In genomic region chr3:194841515-194841841, GRCh38 we compare ENCODE assay signal across 26 cellular contexts.
"Had no signal": no experiment of that assay in that cellular context is flagged by ENCODE, and none has a peak within 500 bp of the region (broad histone marks: within the 10 kb centered on the region; RNA-seq: fewer than 3 reads in every experiment).

No MANE protein-coding gene starts in this region.

- H3K4me3 Mint-ChIP-seq: activated CD8-positive, alpha-beta T cell treated with anti-CD3 and anti-CD28 coated beads, Interleukin-2, amount 10 ng/mL, durations not matched to agents 7 days and 5 days; activated naive CD8-positive, alpha-beta T cell treated with anti-CD3 and anti-CD28 coated beads, Interleukin-2, amount 10 ng/mL, durations not matched to agents 7 days and 5 days; T-helper 17 cell; WTC11 had no signal

- H3K9me3 ChIP-seq: adrenal gland had no signal

- DNase-seq: activated CD4-positive, alpha-beta T cell treated with anti-CD3 and anti-CD28 coated beads for 48 hours; activated CD4-positive, alpha-beta T cell treated with anti-CD3 and anti-CD28 coated beads, Interleukin-2, amount 50 U/mL, for 4 hours; activated CD4-positive, CD25-positive, alpha-beta regulatory T cell treated with anti-CD3 and anti-CD28 coated beads, Interleukin-2, amount 50 U/mL, for 72 hours; activated CD8-positive, alpha-beta memory T cell treated with anti-CD3 and anti-CD28 coated beads, Interleukin-2, amount 50 U/mL, for 48 hours; activated CD8-positive, alpha-beta T cell treated with anti-CD3 and anti-CD28 coated beads, Interleukin-2, amount 10 ng/mL, durations not matched to agents 7 days and 5 days; activated naive CD4-positive, alpha-beta T cell treated with anti-CD3 and anti-CD28 coated beads, Interleukin-2, amount 50 U/mL, for 16 hours; activated naive CD8-positive, alpha-beta T cell treated with anti-CD3 and anti-CD28 coated beads, Interleukin-2, amount 10 ng/mL, durations not matched to agents 7 days and 5 days; activated T-cell treated with anti-CD3 and anti-CD28 coated beads, Interleukin-2, amount 50 U/mL, for 1 hour; anterior cingulate cortex; caudate nucleus; Kasumi-1; KBM-7; NCI-H1092; NCI-H1417; NCI-H1694; NCI-H2029; NCI-H2107; NCI-H2171 treated with DMSO at 0.1 percent for 48 hours; NCI-H226; NCI-H526; NCI-H774; SIG-M5; T-helper 17 cell; T-helper 9 cell had no signal

- H3K27ac Mint-ChIP-seq: activated CD8-positive, alpha-beta T cell treated with anti-CD3 and anti-CD28 coated beads, Interleukin-2, amount 10 ng/mL, durations not matched to agents 7 days and 5 days; activated naive CD8-positive, alpha-beta T cell treated with anti-CD3 and anti-CD28 coated beads, Interleukin-2, amount 10 ng/mL, durations not matched to agents 7 days and 5 days; T-helper 17 cell; WTC11 had no signal

- H3K4me3 ChIP-seq: adrenal gland had no signal

- H3K36me3 ChIP-seq: adrenal gland had no signal

- H3K36me3 Mint-ChIP-seq: activated naive CD8-positive, alpha-beta T cell treated with anti-CD3 and anti-CD28 coated beads, Interleukin-2, amount 10 ng/mL, durations not matched to agents 7 days and 5 days; WTC11 had no signal

- H3K27me3 ChIP-seq: adrenal gland had no signal

- ATAC-seq: activated CD8-positive, alpha-beta T cell treated with anti-CD3 and anti-CD28 coated beads, Interleukin-2, amount 10 ng/mL, durations not matched to agents 7 days and 5 days; T-helper 17 cell; WTC11 had no signal

- H3K9me3 Mint-ChIP-seq: activated naive CD8-positive, alpha-beta T cell treated with anti-CD3 and anti-CD28 coated beads, Interleukin-2, amount 10 ng/mL, durations not matched to agents 7 days and 5 days had no signal

- H3K4me1 Mint-ChIP-seq: activated naive CD8-positive, alpha-beta T cell treated with anti-CD3 and anti-CD28 coated beads, Interleukin-2, amount 10 ng/mL, durations not matched to agents 7 days and 5 days; WTC11 had no signal

- H3K27me3 Mint-ChIP-seq: activated naive CD8-positive, alpha-beta T cell treated with anti-CD3 and anti-CD28 coated beads, Interleukin-2, amount 10 ng/mL, durations not matched to agents 7 days and 5 days had no signal
